In the genomic region with DNA sequence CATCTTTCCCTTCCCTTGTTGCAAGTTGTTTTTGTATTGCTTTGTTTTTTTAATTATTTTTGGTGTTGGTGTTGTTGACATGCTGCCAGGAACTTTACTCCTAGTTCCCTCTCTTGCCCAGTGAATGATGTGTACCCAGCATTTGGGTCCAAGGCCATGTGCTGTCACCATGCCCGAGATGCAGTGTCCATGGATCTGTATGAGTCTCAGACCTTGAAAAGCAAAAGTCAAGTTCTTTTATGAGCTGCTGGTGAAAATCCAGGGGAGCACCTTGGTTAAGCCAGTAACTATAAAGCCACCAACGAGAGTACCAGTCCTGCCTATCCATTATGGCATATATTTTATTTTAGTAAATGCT, we compare ENCODE assay signal across 15 cellular contexts.
DNase-seq lines count a peak whose midpoint lies in the region; ATAC-seq and TF ChIP-seq lines count a peak whose summit lies in the region.
"Had no signal": no experiment of that assay in that cellular context is flagged by ENCODE, and none has a peak within 500 bp of the region (broad histone marks: within the 10 kb centered on the region; RNA-seq: fewer than 3 reads in every experiment).

No MANE protein-coding gene starts in this region.

- TF ChIP-seq EP300 in esophagus muscularis mucosa (IDR thresholded peaks at IDR 0.05) = no peak

- no peak for DNase-seq in GM23338 (ENCODE audit: low spot score)
- peak; percentile 71 for DNase-seq in left lobe of liver (ENCODE audit: low spot score)
- DNase-seq in progenitor cell of endocrine pancreas (ENCODE audit: low spot score, unreplicated experiment) = no peak
- no peak for DNase-seq in hepatocyte (ENCODE audit: low spot score)
- DNase-seq in erythroblast (lab: John Stamatoyannopoulos, UW) = no peak
- no peak for DNase-seq in esophagus muscularis mucosa (ENCODE audit: extremely low spot score)
- DNase-seq: CD8-positive, alpha-beta T cell; DMS79 treated with DMSO at 0.1 percent for 48 hours; GDM1; Kasumi-1; NCI-H2029; NCI-H2171 treated with DMSO at 0.1 percent for 48 hours; NCI-H510A had no signal

- 0 out of 2 replicates have a peak overlapping the region, but pooled peaks have one; percentile 76 for H2AFZ ChIP-seq in GM23338
- no peak overlapping the region for H2AFZ ChIP-seq in OCI-LY3 (ENCODE audit: low read depth, low read length)
- H2AFZ ChIP-seq in hepatocyte = no peak overlapping the region

- intact Hi-C loops in esophagus muscularis mucosa (cut with DNase I) = no loop called here

- no peak overlapping the region for H3K27ac ChIP-seq in GM23338 (ENCODE audit: low read depth)
- peak overlapping the region; percentile 93 for H3K27ac ChIP-seq in OCI-LY3 (ENCODE audit: low read length)
- no peak overlapping the region for H3K27ac ChIP-seq in hepatocyte
- H3K27ac ChIP-seq in esophagus muscularis mucosa (replicated peaks in 1 of 4) = no peak overlapping the region
- H3K27ac ChIP-seq: GM23248 had no signal

- H3K4me1 ChIP-seq in GM23338 (ENCODE audit: insufficient read depth) = peaks cover 29% of the 10 kb centered on the region
- H3K4me1 ChIP-seq in OCI-LY3 (ENCODE audit: low read length) = peaks cover 89% of the 10 kb centered on the region
- peaks cover 11% of the 10 kb centered on the region for H3K4me1 ChIP-seq in hepatocyte (ENCODE audit: insufficient read depth)
- peaks cover 0 to 22% (median 18%) of the 10 kb centered on the region in 4 donors for H3K4me1 ChIP-seq in esophagus muscularis mucosa

- H3F3A ChIP-seq in GM23338 (replicated peaks; ENCODE audit: low read depth) = no peaks in the 10 kb centered on the region

- ATAC-seq in GM23338 = no peak
- ATAC-seq in left lobe of liver = peak; percentile 72
- ATAC-seq: CD8-positive, alpha-beta T cell had no signal

- H3K4me3 ChIP-seq in GM23338 (no peak overlapping the region), OCI-LY3 (ENCODE audit: low read length) (peak overlapping the region; percentile 62), hepatocyte (no peak overlapping the region), esophagus muscularis mucosa (no peak overlapping the region)

- TF ChIP-seq POLR2A in erythroblast (IDR thresholded peaks at IDR 0.05; ENCODE audit: low read length) (no peak), esophagus muscularis mucosa (IDR thresholded peaks at IDR 0.05; ENCODE audit: low read depth) (no peak)

- no peaks in the 10 kb centered on the region for H3K79me2 ChIP-seq in GM23338 (replicated peaks; ENCODE audit: insufficient read depth)
- H3K79me2 ChIP-seq in OCI-LY3 (ENCODE audit: low read length) = no peaks in the 10 kb centered on the region
- H3K79me2 ChIP-seq in hepatocyte = no peaks in the 10 kb centered on the region

- H3K9me2 ChIP-seq in GM23338 (ENCODE audit: insufficient read depth) = no peaks in the 10 kb centered on the region
- no peaks in the 10 kb centered on the region for H3K9me2 ChIP-seq in hepatocyte (replicated peaks; ENCODE audit: insufficient read depth)

- H3K9me3 Mint-ChIP-seq in GM23338 (no peaks in the 10 kb centered on the region), progenitor cell of endocrine pancreas (ENCODE audit: low read depth) (no peaks in the 10 kb centered on the region)
- H3K9me3 Mint-ChIP-seq: CD8-positive, alpha-beta T cell had no signal

- H3K27ac Mint-ChIP-seq in GM23338 (no peak overlapping the region), progenitor cell of endocrine pancreas (peak overlapping the region; percentile 63)
- H3K27ac Mint-ChIP-seq: CD8-positive, alpha-beta T cell had no signal

- no peaks in the 10 kb centered on the region for H3K9me3 ChIP-seq in OCI-LY3 (ENCODE audit: insufficient read depth, low read length)
- H3K9me3 ChIP-seq in hepatocyte (ENCODE audit: low read depth) = no peaks in the 10 kb centered on the region
- no peaks in the 10 kb centered on the region for H3K9me3 ChIP-seq in esophagus muscularis mucosa

- WGBS in hepatocyte (ENCODE audit: low lambda C conversion rate, missing lambda C conversion rate) = 87% methylated on average over 2 of the region's 2 CpGs
- WGBS in esophagus muscularis mucosa = 68% methylated on average over 2 of the region's 2 CpGs

- H3K4me2 ChIP-seq in GM23338 = no peak overlapping the region
- H3K4me2 ChIP-seq in OCI-LY3 (ENCODE audit: low read length) = peak overlapping the region; percentile 91
- H3K4me2 ChIP-seq in hepatocyte = no peak overlapping the region

- H3K27me3 ChIP-seq in GM23338 (ENCODE audit: insufficient read depth) = no peaks in the 10 kb centered on the region
- H3K27me3 ChIP-seq in OCI-LY3 (ENCODE audit: low read depth, low read length) = no peaks in the 10 kb centered on the region
- H3K27me3 ChIP-seq in hepatocyte = no peaks in the 10 kb centered on the region
- no peaks in the 10 kb centered on the region for H3K27me3 ChIP-seq in esophagus muscularis mucosa

- H3K4me3 Mint-ChIP-seq in GM23338 (no peak overlapping the region), progenitor cell of endocrine pancreas (ENCODE audit: low read depth) (no peak overlapping the region)
- H3K4me3 Mint-ChIP-seq: CD8-positive, alpha-beta T cell had no signal

- H3K36me3 Mint-ChIP-seq in GM23338 (ENCODE audit: low read depth) (no peaks in the 10 kb centered on the region), progenitor cell of endocrine pancreas (ENCODE audit: insufficient read depth) (no peaks in the 10 kb centered on the region)
- H3K36me3 Mint-ChIP-seq: CD8-positive, alpha-beta T cell had no signal

- H3K36me3 ChIP-seq in GM23338 (ENCODE audit: insufficient read depth) (no peaks in the 10 kb centered on the region), OCI-LY3 (replicated peaks; ENCODE audit: low read depth, low read length) (no peaks in the 10 kb centered on the region), hepatocyte (replicated peaks; ENCODE audit: insufficient read depth, low read depth) (no peaks in the 10 kb centered on the region), esophagus muscularis mucosa (no peaks in the 10 kb centered on the region)

- peaks cover 39% of the 10 kb centered on the region for H3K4me1 Mint-ChIP-seq in GM23338
- H3K4me1 Mint-ChIP-seq in progenitor cell of endocrine pancreas (ENCODE audit: low read depth) = peaks cover 38% of the 10 kb centered on the region

- TF ChIP-seq CTCF in GM23338 (conservative IDR thresholded peaks at IDR 0.05; ENCODE audit: low read depth in 2 of 2) = no peak
- no peak for TF ChIP-seq CTCF in OCI-LY3 (IDR thresholded peaks at IDR 0.05; ENCODE audit: low read depth, low read length)
- no peak for TF ChIP-seq CTCF in progenitor cell of endocrine pancreas (IDR thresholded peaks at IDR 0.05; ENCODE audit: unreplicated experiment)
- TF ChIP-seq CTCF in hepatocyte (IDR thresholded peaks at IDR 0.05; ENCODE audit: poor library complexity) = no peak
- TF ChIP-seq CTCF in esophagus muscularis mucosa (IDR thresholded peaks at IDR 0.05) = no peak

- H4K20me1 ChIP-seq in GM23338 (replicated peaks; ENCODE audit: insufficient read depth) (no peaks in the 10 kb centered on the region), OCI-LY3 (ENCODE audit: insufficient read depth, low read length) (no peaks in the 10 kb centered on the region), hepatocyte (ENCODE audit: insufficient read depth, poor library complexity, severe bottlenecking) (no peaks in the 10 kb centered on the region)

- peak overlapping the region; percentile 80 for H3K9ac ChIP-seq in OCI-LY3 (ENCODE audit: low read length)
- H3K9ac ChIP-seq: GM23248 had no signal

- peaks cover 5% of the 10 kb centered on the region for H3K27me3 Mint-ChIP-seq in GM23338 (ENCODE audit: insufficient read depth, low read depth, poor library complexity)
- peaks cover 2% of the 10 kb centered on the region for H3K27me3 Mint-ChIP-seq in progenitor cell of endocrine pancreas
